ENCODE assay signal across 1 cellular context in genomic region chr5:150428106-150428876, GRCh38.
TF ChIP-seq lines count a peak whose summit lies in the region.

No MANE protein-coding gene starts in this region.

TF ChIP-seq in HepG2, 621 proteins besides CTCF, POLR2A, EP300 and RAD21 (continued from another document and continues in another):
- TF ChIP-seq, protein P1, sequence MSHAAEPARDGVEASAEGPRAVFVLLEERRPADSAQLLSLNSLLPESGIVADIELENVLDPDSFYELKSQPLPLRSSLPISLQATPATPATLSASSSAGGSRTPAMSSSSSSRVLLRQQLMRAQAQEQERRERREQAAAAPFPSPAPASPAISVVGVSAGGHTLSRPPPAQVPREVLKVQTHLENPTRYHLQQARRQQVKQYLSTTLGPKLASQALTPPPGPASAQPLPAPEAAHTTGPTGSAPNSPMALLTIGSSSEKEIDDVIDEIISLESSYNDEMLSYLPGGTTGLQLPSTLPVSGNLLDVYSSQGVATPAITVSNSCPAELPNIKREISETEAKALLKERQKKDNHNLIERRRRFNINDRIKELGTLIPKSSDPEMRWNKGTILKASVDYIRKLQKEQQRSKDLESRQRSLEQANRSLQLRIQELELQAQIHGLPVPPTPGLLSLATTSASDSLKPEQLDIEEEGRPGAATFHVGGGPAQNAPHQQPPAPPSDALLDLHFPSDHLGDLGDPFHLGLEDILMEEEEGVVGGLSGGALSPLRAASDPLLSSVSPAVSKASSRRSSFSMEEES (CRISPR knock-in tag; IDR thresholded peaks at IDR 0.05): peak; percentile 95
- TF ChIP-seq ZNF34 (CRISPR knock-in tag; IDR thresholded peaks at IDR 0.05; ENCODE audit: borderline replicate concordance): no peak
- TF ChIP-seq ZNF225 (CRISPR knock-in tag; IDR thresholded peaks at IDR 0.05): 0 out of 2 replicates have a peak, but pooled peaks have one; percentile 19
- no peak for TF ChIP-seq ZNF670 (CRISPR knock-in tag; IDR thresholded peaks at IDR 0.05; ENCODE audit: borderline replicate concordance)
- TF ChIP-seq ZFX (CRISPR knock-in tag; IDR thresholded peaks at IDR 0.05; ENCODE audit: low read depth): peak; percentile 80
- TF ChIP-seq HNF4G (IDR thresholded peaks at IDR 0.05; ENCODE audit: borderline replicate concordance, low read depth, low read length): peak; percentile 75
- peak; percentile 71; the same call in 1 of the 2 replicates for TF ChIP-seq HNF4G (CRISPR knock-in tag; IDR thresholded peaks at IDR 0.05; ENCODE audit: borderline replicate concordance, low read depth)
- no peak for TF ChIP-seq ZNF121 (CRISPR knock-in tag; IDR thresholded peaks at IDR 0.05)
- TF ChIP-seq HOXA7 (CRISPR knock-in tag; IDR thresholded peaks at IDR 0.05): no peak
- TF ChIP-seq TRIM24 (CRISPR knock-in tag; IDR thresholded peaks at IDR 0.05): no peak
- TF ChIP-seq ZSCAN22 (CRISPR knock-in tag; IDR thresholded peaks at IDR 0.05): no peak
- TF ChIP-seq, protein P2, sequence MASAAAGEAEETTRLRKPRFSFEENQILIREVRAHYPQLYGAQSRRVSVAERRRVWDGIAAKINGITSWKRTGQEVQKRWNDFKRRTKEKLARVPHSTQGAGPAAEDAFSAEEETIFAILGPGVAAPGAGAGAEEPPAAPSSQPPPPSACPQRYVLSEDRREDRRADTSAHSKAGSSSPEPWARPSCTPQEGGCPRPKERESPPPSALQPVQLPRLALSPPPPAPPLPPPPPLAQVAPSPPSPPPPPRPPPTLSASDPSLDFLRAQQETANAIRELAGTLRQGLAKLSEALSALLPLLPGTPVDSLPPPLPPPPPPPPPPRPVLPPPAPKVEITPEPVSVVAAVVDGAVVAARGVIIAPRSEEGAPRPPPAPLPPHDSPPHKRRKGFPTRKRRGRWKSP (CRISPR knock-in tag; IDR thresholded peaks at IDR 0.05): 0 out of 2 replicates have a peak, but pooled peaks have one; percentile 36
- TF ChIP-seq GATA4 (IDR thresholded peaks at IDR 0.05; ENCODE audit: borderline replicate concordance, low read depth): 0 out of 2 replicates have a peak, but pooled peaks have one; percentile 13
- TF ChIP-seq KDM6A (CRISPR knock-in tag; IDR thresholded peaks at IDR 0.05; ENCODE audit: low read depth): 0 out of 2 replicates have a peak, but pooled peaks have one; percentile 9
- 0 out of 2 replicates have a peak, but pooled peaks have one; percentile 53 for TF ChIP-seq GZF1 (CRISPR knock-in tag; IDR thresholded peaks at IDR 0.05)
- TF ChIP-seq ZGPAT (CRISPR knock-in tag; IDR thresholded peaks at IDR 0.05): peak; percentile 76
- 0 out of 2 replicates have a peak, but pooled peaks have one; percentile 18 for TF ChIP-seq ZNF280D (CRISPR knock-in tag; IDR thresholded peaks at IDR 0.05)
- no peak for TF ChIP-seq ZNF468 (CRISPR knock-in tag; IDR thresholded peaks at IDR 0.05)
- TF ChIP-seq ZNF83 (CRISPR knock-in tag; IDR thresholded peaks at IDR 0.05; ENCODE audit: borderline replicate concordance): no peak
- TF ChIP-seq ZNF337 (CRISPR knock-in tag; IDR thresholded peaks at IDR 0.05; ENCODE audit: borderline replicate concordance, low read depth): no peak
- 0 out of 2 replicates have a peak, but pooled peaks have one; percentile 15 for TF ChIP-seq ZSCAN9 (CRISPR knock-in tag; IDR thresholded peaks at IDR 0.05; ENCODE audit: borderline replicate concordance)
- TF ChIP-seq RARA (CRISPR knock-in tag; IDR thresholded peaks at IDR 0.05): peak; percentile 42; the same call in 1 of the 2 replicates
- TF ChIP-seq MAX (IDR thresholded peaks at IDR 0.05): peak; percentile 50
- peak; percentile 43; the same call in 1 of the 2 replicates for TF ChIP-seq DPF2 (CRISPR knock-in tag; IDR thresholded peaks at IDR 0.05; ENCODE audit: borderline replicate concordance, low read depth)
- TF ChIP-seq, protein P3, sequence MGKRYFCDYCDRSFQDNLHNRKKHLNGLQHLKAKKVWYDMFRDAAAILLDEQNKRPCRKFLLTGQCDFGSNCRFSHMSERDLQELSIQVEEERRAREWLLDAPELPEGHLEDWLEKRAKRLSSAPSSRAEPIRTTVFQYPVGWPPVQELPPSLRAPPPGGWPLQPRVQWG (CRISPR knock-in tag; IDR thresholded peaks at IDR 0.05; ENCODE audit: borderline replicate concordance, low read depth): 0 out of 2 replicates have a peak, but pooled peaks have one; percentile 33
- peak; percentile 67 for TF ChIP-seq ESRRA (CRISPR knock-in tag; IDR thresholded peaks at IDR 0.05; ENCODE audit: low read depth)
- no peak for TF ChIP-seq KAT2B (IDR thresholded peaks at IDR 0.05; ENCODE audit: borderline replicate concordance, low read depth, low read length)
- TF ChIP-seq, protein P4, sequence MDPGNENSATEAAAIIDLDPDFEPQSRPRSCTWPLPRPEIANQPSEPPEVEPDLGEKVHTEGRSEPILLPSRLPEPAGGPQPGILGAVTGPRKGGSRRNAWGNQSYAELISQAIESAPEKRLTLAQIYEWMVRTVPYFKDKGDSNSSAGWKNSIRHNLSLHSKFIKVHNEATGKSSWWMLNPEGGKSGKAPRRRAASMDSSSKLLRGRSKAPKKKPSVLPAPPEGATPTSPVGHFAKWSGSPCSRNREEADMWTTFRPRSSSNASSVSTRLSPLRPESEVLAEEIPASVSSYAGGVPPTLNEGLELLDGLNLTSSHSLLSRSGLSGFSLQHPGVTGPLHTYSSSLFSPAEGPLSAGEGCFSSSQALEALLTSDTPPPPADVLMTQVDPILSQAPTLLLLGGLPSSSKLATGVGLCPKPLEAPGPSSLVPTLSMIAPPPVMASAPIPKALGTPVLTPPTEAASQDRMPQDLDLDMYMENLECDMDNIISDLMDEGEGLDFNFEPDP (CRISPR knock-in tag; conservative IDR thresholded peaks at IDR 0.05): no peak
- TF ChIP-seq KDM5B (CRISPR knock-in tag; IDR thresholded peaks at IDR 0.05; ENCODE audit: borderline replicate concordance): 0 out of 2 replicates have a peak, but pooled peaks have one; percentile 32
- TF ChIP-seq, protein P5, sequence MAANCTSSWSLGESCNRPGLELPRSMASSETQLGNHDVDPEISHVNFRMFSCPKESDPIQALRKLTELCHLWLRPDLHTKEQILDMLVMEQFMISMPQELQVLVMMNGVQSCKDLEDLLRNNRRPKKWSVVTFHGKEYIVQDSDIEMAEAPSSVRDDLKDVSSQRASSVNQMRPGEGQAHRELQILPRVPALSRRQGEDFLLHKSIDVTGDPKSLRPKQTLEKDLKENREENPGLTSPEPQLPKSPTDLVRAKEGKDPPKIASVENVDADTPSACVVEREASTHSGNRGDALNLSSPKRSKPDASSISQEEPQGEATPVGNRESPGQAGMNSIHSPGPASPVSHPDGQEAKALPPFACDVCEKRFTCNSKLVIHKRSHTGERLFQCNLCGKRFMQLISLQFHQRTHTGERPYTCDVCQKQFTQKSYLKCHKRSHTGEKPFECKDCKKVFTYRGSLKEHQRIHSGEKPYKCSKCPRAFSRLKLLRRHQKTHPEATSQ (CRISPR knock-in tag; IDR thresholded peaks at IDR 0.05; ENCODE audit: borderline replicate concordance): no peak
- no peak for TF ChIP-seq JUNB (CRISPR knock-in tag; IDR thresholded peaks at IDR 0.05; ENCODE audit: borderline replicate concordance)
- peak in 1 of 2 experiments; percentile 33; a peak in 1 of 4 replicates for TF ChIP-seq KLF16 (CRISPR knock-in tag; IDR thresholded peaks at IDR 0.05)
- TF ChIP-seq ZNF317 (CRISPR knock-in tag; IDR thresholded peaks at IDR 0.05): no peak
- TF ChIP-seq, protein P6, sequence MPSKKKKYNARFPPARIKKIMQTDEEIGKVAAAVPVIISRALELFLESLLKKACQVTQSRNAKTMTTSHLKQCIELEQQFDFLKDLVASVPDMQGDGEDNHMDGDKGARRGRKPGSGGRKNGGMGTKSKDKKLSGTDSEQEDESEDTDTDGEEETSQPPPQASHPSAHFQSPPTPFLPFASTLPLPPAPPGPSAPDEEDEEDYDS (CRISPR knock-in tag; IDR thresholded peaks at IDR 0.05): peak; percentile 80
- peak; percentile 65; the same call in 1 of the 2 replicates for TF ChIP-seq ZNF501 (CRISPR knock-in tag; IDR thresholded peaks at IDR 0.05)
- TF ChIP-seq EEA1 (CRISPR knock-in tag; IDR thresholded peaks at IDR 0.05; ENCODE audit: borderline replicate concordance): 0 out of 2 replicates have a peak, but pooled peaks have one; percentile 41
- TF ChIP-seq, protein P7, sequence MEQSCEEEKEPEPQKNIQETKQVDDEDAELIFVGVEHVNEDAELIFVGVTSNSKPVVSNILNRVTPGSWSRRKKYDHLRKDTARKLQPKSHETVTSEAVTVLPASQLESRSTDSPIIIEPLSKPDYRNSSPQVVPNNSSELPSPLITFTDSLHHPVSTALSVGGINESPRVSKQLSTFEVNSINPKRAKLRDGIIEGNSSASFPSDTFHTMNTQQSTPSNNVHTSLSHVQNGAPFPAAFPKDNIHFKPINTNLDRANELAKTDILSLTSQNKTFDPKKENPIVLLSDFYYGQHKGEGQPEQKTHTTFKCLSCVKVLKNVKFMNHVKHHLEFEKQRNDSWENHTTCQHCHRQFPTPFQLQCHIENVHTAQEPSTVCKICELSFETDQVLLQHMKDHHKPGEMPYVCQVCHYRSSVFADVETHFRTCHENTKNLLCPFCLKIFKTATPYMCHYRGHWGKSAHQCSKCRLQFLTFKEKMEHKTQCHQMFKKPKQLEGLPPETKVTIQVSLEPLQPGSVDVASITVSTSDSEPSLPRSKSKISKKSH (CRISPR knock-in tag; IDR thresholded peaks at IDR 0.05; ENCODE audit: borderline replicate concordance): 0 out of 2 replicates have a peak, but pooled peaks have one; percentile 50
- TF ChIP-seq ZNF331 (CRISPR knock-in tag; IDR thresholded peaks at IDR 0.05): peak; percentile 27; the same call in 1 of the 2 replicates
- TF ChIP-seq, protein P8, sequence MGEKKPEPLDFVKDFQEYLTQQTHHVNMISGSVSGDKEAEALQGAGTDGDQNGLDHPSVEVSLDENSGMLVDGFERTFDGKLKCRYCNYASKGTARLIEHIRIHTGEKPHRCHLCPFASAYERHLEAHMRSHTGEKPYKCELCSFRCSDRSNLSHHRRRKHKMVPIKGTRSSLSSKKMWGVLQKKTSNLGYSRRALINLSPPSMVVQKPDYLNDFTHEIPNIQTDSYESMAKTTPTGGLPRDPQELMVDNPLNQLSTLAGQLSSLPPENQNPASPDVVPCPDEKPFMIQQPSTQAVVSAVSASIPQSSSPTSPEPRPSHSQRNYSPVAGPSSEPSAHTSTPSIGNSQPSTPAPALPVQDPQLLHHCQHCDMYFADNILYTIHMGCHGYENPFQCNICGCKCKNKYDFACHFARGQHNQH (CRISPR knock-in tag; IDR thresholded peaks at IDR 0.05): peak; percentile 58
- TF ChIP-seq POLR2AphosphoS5 (IDR thresholded peaks at IDR 0.05; ENCODE audit: low read depth, low read length): peak; percentile 78
- TF ChIP-seq, protein P9, sequence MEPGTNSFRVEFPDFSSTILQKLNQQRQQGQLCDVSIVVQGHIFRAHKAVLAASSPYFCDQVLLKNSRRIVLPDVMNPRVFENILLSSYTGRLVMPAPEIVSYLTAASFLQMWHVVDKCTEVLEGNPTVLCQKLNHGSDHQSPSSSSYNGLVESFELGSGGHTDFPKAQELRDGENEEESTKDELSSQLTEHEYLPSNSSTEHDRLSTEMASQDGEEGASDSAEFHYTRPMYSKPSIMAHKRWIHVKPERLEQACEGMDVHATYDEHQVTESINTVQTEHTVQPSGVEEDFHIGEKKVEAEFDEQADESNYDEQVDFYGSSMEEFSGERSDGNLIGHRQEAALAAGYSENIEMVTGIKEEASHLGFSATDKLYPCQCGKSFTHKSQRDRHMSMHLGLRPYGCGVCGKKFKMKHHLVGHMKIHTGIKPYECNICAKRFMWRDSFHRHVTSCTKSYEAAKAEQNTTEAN (CRISPR knock-in tag; conservative IDR thresholded peaks at IDR 0.05): no peak
- TF ChIP-seq GABPB1 (CRISPR knock-in tag; IDR thresholded peaks at IDR 0.05): peak; percentile 51
- TF ChIP-seq CBFB (CRISPR knock-in tag; IDR thresholded peaks at IDR 0.05): peak; percentile 61; the same call in 1 of the 2 replicates
- peak; percentile 9 for TF ChIP-seq SRSF1 (optimal IDR thresholded peaks at IDR 0.05; ENCODE audit: low read depth, low read length)
- 0 out of 2 replicates have a peak, but pooled peaks have one; percentile 12 for TF ChIP-seq FOSL2 (CRISPR knock-in tag; IDR thresholded peaks at IDR 0.05)
- TF ChIP-seq MAFG (CRISPR knock-in tag; IDR thresholded peaks at IDR 0.05): no peak
- TF ChIP-seq ZFY (CRISPR knock-in tag; IDR thresholded peaks at IDR 0.05): peak; percentile 44; the same call in 1 of the 2 replicates
